ENCODE assay signal across 20 cellular contexts in the genomic region with DNA sequence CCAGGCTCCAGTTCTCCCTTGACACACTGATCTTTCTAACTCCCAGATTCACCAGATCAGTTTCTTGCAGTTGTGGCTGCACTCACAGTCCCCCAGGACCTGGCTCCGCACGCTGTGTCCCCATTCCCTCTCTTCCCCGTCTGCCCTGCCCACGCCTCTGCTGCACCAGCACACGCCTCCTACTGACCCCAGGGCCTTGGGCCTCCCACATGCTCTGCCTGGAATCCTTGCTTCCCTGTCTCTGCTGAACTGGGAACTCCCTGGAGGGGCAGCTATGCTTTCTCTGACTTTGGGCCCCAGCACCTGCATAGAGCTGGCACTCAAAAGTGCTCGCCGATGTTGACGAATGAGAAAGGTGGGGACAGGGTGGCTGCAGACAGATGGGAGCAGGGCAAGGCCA.
A peak's percentile ranks its signal among the peaks of the same experiment; 100 is the strongest.
DNase-seq lines count a peak whose midpoint lies in the region; ATAC-seq and TF ChIP-seq lines count a peak whose summit lies in the region.
"Had no signal": no experiment of that assay in that cellular context is flagged by ENCODE, and none has a peak within 500 bp of the region (broad histone marks: within the 10 kb centered on the region; RNA-seq: fewer than 3 reads in every experiment).

No MANE protein-coding gene starts in this region.

- H3K27me3 ChIP-seq in BE2C (no peaks in the 10 kb centered on the region), dorsolateral prefrontal cortex (no peaks in the 10 kb centered on the region)

- H3K27me3 Mint-ChIP-seq in CD14-positive monocyte (ENCODE audit: low read depth in 3 of 3), result no peaks in the 10 kb centered on the region

- ATAC-seq in omental fat pad (ENCODE audit: low FRiP score) (no peak), GM19467 (IDR thresholded peaks at IDR 0.05; ENCODE audit: unreplicated experiment) (no peak)
- ATAC-seq: SK-N-SH treated with all-trans-retinoic acid at 6 μM for 48 hours had no signal

- DNase-seq in BE2C, result peak; percentile 6
- peak; percentile 17 for DNase-seq in CD14-positive monocyte (ENCODE audit: low spot score)
- peak in 7 of 10 donors; percentile 2 to 37 (median 17) for DNase-seq in dorsolateral prefrontal cortex
- DNase-seq in omental fat pad (ENCODE audit: low spot score), result peak; percentile 10
- DNase-seq in NCI-H2196 (lab: John Stamatoyannopoulos, UW; ENCODE audit: unreplicated experiment), result no peak
- DNase-seq in NOMO-1 treated with DMSO at 0.1 percent for 48 hours (lab: John Stamatoyannopoulos, UW; ENCODE audit: unreplicated experiment), result no peak
- DNase-seq: ACHN, DMS79 treated with DMSO at 0.1 percent for 48 hours, HCEC 1CT, KBM-7, NCI-H1105, NCI-H1694, NCI-H2107, NCI-H2227 treated with DMSO at 0.1 percent for 48 hours, NCI-H510A treated with DMSO at 0.1 percent for 48 hours, NCI-H774, SIG-M5 had no signal

- H3K4me3 ChIP-seq in BE2C (ENCODE audit: low read depth, low read length) (no peak overlapping the region), dorsolateral prefrontal cortex (no peak overlapping the region)

- H3K27ac Mint-ChIP-seq in CD14-positive monocyte, result no peak overlapping the region

- H3K36me3 ChIP-seq in BE2C, result no peaks in the 10 kb centered on the region

- H3K4me1 ChIP-seq in BE2C, result no peaks in the 10 kb centered on the region; the same call in 1 of the 2 replicates

- no peaks in the 10 kb centered on the region for H3K9me3 ChIP-seq in BE2C

- peaks cover 10% of the 10 kb centered on the region for H3K4me1 Mint-ChIP-seq in CD14-positive monocyte

- no peak overlapping the region for H3K4me3 Mint-ChIP-seq in CD14-positive monocyte

- H3K36me3 Mint-ChIP-seq in CD14-positive monocyte, result peaks cover 14 to 29% of the 10 kb centered on the region in 2 donors

- H3K27ac ChIP-seq in dorsolateral prefrontal cortex, result no peak overlapping the region
- H3K27ac ChIP-seq: C4-2B had no signal

- intact Hi-C loops in CD14-positive monocyte (cut with micrococcal nuclease), result no loop called here
- intact Hi-C loops in dorsolateral prefrontal cortex (cut with DNase I), result loop anchor here in 1 of 2 donors (2.0 kb wide), 1 partner anchor 350 kb away; no protein-coding TSS in a partner anchor

- H3K9me3 Mint-ChIP-seq in CD14-positive monocyte, result peaks cover 0 to 2% (median 0%) of the 10 kb centered on the region in 7 donors

- TF ChIP-seq CTCF in BE2C (IDR thresholded peaks at IDR 0.05; ENCODE audit: low read depth, low read length), result no peak
- no peak for TF ChIP-seq CTCF in CD14-positive monocyte (IDR thresholded peaks at IDR 0.05)
- TF ChIP-seq CTCF in dorsolateral prefrontal cortex (IDR thresholded peaks at IDR 0.05 in 54 of 56, conservative IDR thresholded peaks at IDR 0.05 in 2 of 56; ENCODE audit: low read depth in 1 of 56, partially characterized antibody in 56 of 56), result no peak
- TF ChIP-seq CTCF in omental fat pad (IDR thresholded peaks at IDR 0.05), result no peak

Comparison
In these comparisons a context has a peak if more than half of its experiments do, and no peak if none do; other contexts are left out.
1. DNase-seq: peak in BE2C (single experiment), CD14-positive monocyte (single experiment), dorsolateral prefrontal cortex (7 of 10) and omental fat pad (single experiment); none in NCI-H2196 (single experiment) and NOMO-1 treated with DMSO at 0.1 percent for 48 hours (single experiment).